Comparison of ENCODE assay signal across 1 cellular context in the genomic region with DNA sequence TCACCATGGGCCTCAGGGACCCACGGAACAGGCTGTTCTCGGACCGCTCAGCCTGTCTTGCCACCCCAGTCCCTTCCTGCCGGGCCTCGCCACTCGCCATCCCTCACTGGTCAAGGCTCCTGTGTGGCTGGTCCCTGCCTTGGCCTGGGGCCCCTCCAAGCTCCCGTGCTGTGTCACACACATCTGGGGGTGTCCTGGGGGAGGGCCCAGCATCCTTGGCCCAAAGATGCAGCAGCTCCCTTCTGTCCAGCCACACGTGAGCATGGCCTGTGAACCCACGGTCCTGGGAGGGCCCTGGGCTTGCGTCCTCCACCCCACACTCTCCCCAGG.
TF ChIP-seq lines count a peak whose summit lies in the region.

No MANE protein-coding gene starts in this region.

TF ChIP-seq in IMR-90, 13 proteins besides CTCF, POLR2A, EP300 and RAD21:
- no peak for TF ChIP-seq MXI1 (IDR thresholded peaks at IDR 0.05; ENCODE audit: borderline replicate concordance, low read depth, low read length)
- TF ChIP-seq SMC3 (IDR thresholded peaks at IDR 0.05; ENCODE audit: low read depth, low read length): no peak
- TF ChIP-seq RCOR1 (IDR thresholded peaks at IDR 0.05; ENCODE audit: insufficient replicate concordance, low read length): no peak
- TF ChIP-seq BHLHE40 (IDR thresholded peaks at IDR 0.05; ENCODE audit: low read depth, low read length): no peak
- TF ChIP-seq NFE2L2 (IDR thresholded peaks at IDR 0.05; ENCODE audit: low read depth, low read length): no peak
- TF ChIP-seq MAFK (IDR thresholded peaks at IDR 0.05; ENCODE audit: low read depth, low read length): no peak
- no peak for TF ChIP-seq FOS (IDR thresholded peaks at IDR 0.05; ENCODE audit: low read depth, low read length)
- no peak for TF ChIP-seq CEBPB (IDR thresholded peaks at IDR 0.05; ENCODE audit: low read depth, low read length)
- TF ChIP-seq RFX5 (IDR thresholded peaks at IDR 0.05; ENCODE audit: low read depth, low read length): no peak
- no peak for TF ChIP-seq MAZ (IDR thresholded peaks at IDR 0.05; ENCODE audit: borderline replicate concordance, low read depth, low read length)
- TF ChIP-seq, protein P1, sequence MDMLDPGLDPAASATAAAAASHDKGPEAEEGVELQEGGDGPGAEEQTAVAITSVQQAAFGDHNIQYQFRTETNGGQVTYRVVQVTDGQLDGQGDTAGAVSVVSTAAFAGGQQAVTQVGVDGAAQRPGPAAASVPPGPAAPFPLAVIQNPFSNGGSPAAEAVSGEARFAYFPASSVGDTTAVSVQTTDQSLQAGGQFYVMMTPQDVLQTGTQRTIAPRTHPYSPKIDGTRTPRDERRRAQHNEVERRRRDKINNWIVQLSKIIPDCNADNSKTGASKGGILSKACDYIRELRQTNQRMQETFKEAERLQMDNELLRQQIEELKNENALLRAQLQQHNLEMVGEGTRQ (IDR thresholded peaks at IDR 0.05; ENCODE audit: low read depth, low read length): no peak
TF ChIP-seq in IMR-90: peak in this region for 0.
